Comparison of ENCODE assay signal across 6 cellular contexts in the genomic region with DNA sequence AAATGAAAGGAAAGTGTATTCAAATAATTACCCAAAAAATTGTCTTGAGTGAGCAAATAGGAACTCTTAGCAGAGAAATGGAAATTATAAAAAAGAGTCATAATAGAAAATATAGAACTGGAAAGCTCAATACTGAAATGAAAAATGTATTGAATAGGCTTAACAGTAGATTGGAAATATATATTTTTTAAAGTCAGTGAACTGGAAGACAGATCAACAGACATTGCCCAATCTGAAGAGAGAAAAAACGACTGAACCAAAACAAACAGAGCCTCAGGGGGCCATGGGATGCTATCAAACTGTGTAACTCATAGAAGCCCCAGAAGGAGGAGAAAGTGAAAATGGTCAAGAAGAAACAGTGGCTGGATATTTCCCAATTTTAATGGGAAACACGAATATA. TPM values are rescaled to one million over a fixed set of nuclear protein-coding genes. Genes with fewer than 3 reads are reported as not detected.
"Had no signal": no experiment of that assay in that cellular context is flagged by ENCODE, and none has a peak within 500 bp of the region (broad histone marks: within the 10 kb centered on the region; RNA-seq: fewer than 3 reads in every experiment).

No MANE protein-coding gene starts in this region.

- ATAC-seq: GM23338 had no signal

- DNase-seq: H9, HCEC 1CT, IMR-90, KBM-7 had no signal

- H3K4me3 ChIP-seq: GM23338 had no signal

- H3K4me3 Mint-ChIP-seq: GM23338, H9 had no signal

- H3K9me3 Mint-ChIP-seq: GM23338, H9 had no signal

- H3K27ac Mint-ChIP-seq: GM23338, H9 had no signal

RNA-seq across cellular contexts. Expression of gene TBX1, which starts 32.6 kb away (rescaled TPM):
- total RNA-seq: HT-29, IMR-90 had no signal
